Comparison of ENCODE assay signal across 23 cellular contexts in the genomic region with DNA sequence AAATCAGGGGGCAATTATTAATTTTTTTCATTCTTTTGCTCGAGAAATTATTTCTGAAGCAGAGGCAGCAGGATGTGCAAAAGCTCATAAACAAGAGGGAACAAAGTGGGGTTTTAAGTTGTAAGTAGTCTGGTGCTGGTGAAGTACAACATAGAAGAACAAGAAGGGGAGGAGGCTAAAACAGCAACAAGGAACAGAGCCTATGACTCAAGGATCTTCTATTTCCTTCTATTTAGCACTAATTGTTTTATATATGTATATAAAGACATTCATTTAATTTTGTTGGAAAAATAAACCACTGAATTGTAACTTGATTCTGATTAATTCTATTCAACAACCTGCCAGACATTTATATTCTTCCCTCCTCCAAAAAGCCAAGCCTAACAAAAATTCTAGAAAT. TPM values are rescaled to one million over a fixed set of nuclear protein-coding genes. Genes with fewer than 3 reads are reported as not detected.
DNase-seq lines count a peak whose midpoint lies in the region; ATAC-seq and TF ChIP-seq lines count a peak whose summit lies in the region.
"Had no signal": no experiment of that assay in that cellular context is flagged by ENCODE, and none has a peak within 500 bp of the region (broad histone marks: within the 10 kb centered on the region; RNA-seq: fewer than 3 reads in every experiment).

No MANE protein-coding gene starts in this region.

- no peak overlapping the region for H3K4me3 Mint-ChIP-seq in activated CD4-positive, alpha-beta T cell treated with anti-CD3 and anti-CD28 coated beads for 36 hours
- H3K4me3 Mint-ChIP-seq: central memory CD8-positive, alpha-beta T cell; IgD-negative memory B cell had no signal

- intact Hi-C loops in activated CD4-positive, alpha-beta T cell treated with anti-CD3 and anti-CD28 coated beads for 36 hours (cut with DNase I, micrococcal nuclease), result no loop called here
- intact Hi-C loops in left colon (cut with DNase I, micrococcal nuclease), result no loop called here
- intact Hi-C loops in cardiac septum (cut with DNase I), result no loop called here

- ATAC-seq in activated CD4-positive, alpha-beta T cell treated with anti-CD3 and anti-CD28 coated beads for 36 hours, result no peak
- no peak for ATAC-seq in HG03045 (IDR thresholded peaks at IDR 0.05; ENCODE audit: unreplicated experiment)
- ATAC-seq in left colon, result no peak
- ATAC-seq: esophagus mucosa, heart left ventricle, left ventricle myocardium superior had no signal

- H3K27ac Mint-ChIP-seq in activated CD4-positive, alpha-beta T cell treated with anti-CD3 and anti-CD28 coated beads for 36 hours, result peak overlapping the region; percentile 31
- H3K27ac Mint-ChIP-seq: IgD-negative memory B cell had no signal

- CTCF ChIA-PET in activated CD4-positive, alpha-beta T cell treated with anti-CD3 and anti-CD28 coated beads for 36 hours (lab: Charles Lee), result interaction anchor here (0.6 to 1.5 kb wide), 2 partner anchors 13 to 62 kb away, joined by 4 to 6 read pairs; no protein-coding TSS in a partner anchor

- no peak for TF ChIP-seq CTCF in astrocyte of the spinal cord (IDR thresholded peaks at IDR 0.05; ENCODE audit: low read depth, low read length)
- no peak for TF ChIP-seq CTCF in fibroblast of pulmonary artery (IDR thresholded peaks at IDR 0.05; ENCODE audit: low read length, missing control alignments)

- no peaks in the 10 kb centered on the region for H3K9me3 Mint-ChIP-seq in activated CD4-positive, alpha-beta T cell treated with anti-CD3 and anti-CD28 coated beads for 36 hours (ENCODE audit: low read depth)
- H3K9me3 Mint-ChIP-seq: central memory CD8-positive, alpha-beta T cell; IgD-negative memory B cell had no signal

- in situ Hi-C loops in astrocyte of the spinal cord (cut with HindIII; ENCODE audit: low sequenced_read_pairs), result no loop called here

- H3K36me3 Mint-ChIP-seq in activated CD4-positive, alpha-beta T cell treated with anti-CD3 and anti-CD28 coated beads for 36 hours (ENCODE audit: low read depth), result peaks cover 12% of the 10 kb centered on the region
- H3K36me3 Mint-ChIP-seq: IgD-negative memory B cell had no signal

- H3K4me3 ChIP-seq in astrocyte of the spinal cord (ENCODE audit: low read depth, low read length) (no peak overlapping the region), fibroblast of pulmonary artery (replicated peaks; ENCODE audit: low read depth, low read length) (no peak overlapping the region)
- H3K4me3 ChIP-seq: BLaER1, heart left ventricle, upper lobe of left lung had no signal

- peaks cover 29% of the 10 kb centered on the region for H3K4me1 Mint-ChIP-seq in activated CD4-positive, alpha-beta T cell treated with anti-CD3 and anti-CD28 coated beads for 36 hours
- H3K4me1 Mint-ChIP-seq: IgD-negative memory B cell had no signal

- POLR2A ChIA-PET in activated CD4-positive, alpha-beta T cell treated with anti-CD3 and anti-CD28 coated beads for 36 hours (lab: Charles Lee), result no interaction called here

- DNase-seq in activated CD4-positive, alpha-beta T cell treated with anti-CD3 and anti-CD28 coated beads for 36 hours, result no peak
- DNase-seq in activated CD4-positive, alpha-beta T cell treated with anti-CD3 and anti-CD28 coated beads for 1 hour, result no peak
- DNase-seq in astrocyte of the spinal cord (ENCODE audit: low read depth, low spot score) (peak; percentile 24), fibroblast of pulmonary artery (ENCODE audit: low read depth) (peak; percentile 45), pulmonary artery endothelial cell (ENCODE audit: low read depth, low spot score) (peak; percentile 15), left colon (no peak), cardiac septum (ENCODE audit: low spot score) (no peak)
- DNase-seq: activated CD4-positive, alpha-beta T cell treated with anti-CD3 and anti-CD28 coated beads, Interleukin-2, amount 50 U/mL, for 48 hours; activated effector memory CD4-positive, alpha-beta T cell treated with anti-CD3 and anti-CD28 coated beads, Interleukin-2, amount 50 U/mL, for 16 hours; amniotic stem cell; effector CD4-positive, alpha-beta T cell; heart left ventricle; left ventricle myocardium superior; NCI-H146; NCI-H524; posterior cingulate gyrus; RPMI8226; upper lobe of left lung had no signal

- H3K27me3 Mint-ChIP-seq in activated CD4-positive, alpha-beta T cell treated with anti-CD3 and anti-CD28 coated beads for 36 hours, result no peaks in the 10 kb centered on the region
- H3K27me3 Mint-ChIP-seq: central memory CD8-positive, alpha-beta T cell had no signal

RNA-seq across cellular contexts. Expression of a gene that starts 35.0 kb away (rescaled TPM):
- total RNA-seq in activated CD4-positive, alpha-beta T cell treated with anti-CD3 and anti-CD28 coated beads for 36 hours, result 10 to 100 TPM; 13.1 to 14.2 TPM
- total RNA-seq in pulmonary artery endothelial cell, result 255 and 276 TPM in 2 replicates
- 10 to 100 TPM; 64.7 to 74.6 TPM for total RNA-seq in left colon
- total RNA-seq in cardiac septum, result 26.2 TPM

Comparison
In these comparisons a context has a peak if more than half of its experiments do, and no peak if none do; other contexts are left out.
1. DNase-seq: peak in astrocyte of the spinal cord (single experiment), fibroblast of pulmonary artery (single experiment) and pulmonary artery endothelial cell (single experiment); none in activated CD4-positive, alpha-beta T cell treated with anti-CD3 and anti-CD28 coated beads for 36 hours (single experiment), activated CD4-positive, alpha-beta T cell treated with anti-CD3 and anti-CD28 coated beads for 1 hour (single experiment), left colon (0 of 2) and cardiac septum (single experiment).